ENCODE assay signal across 19 cellular contexts in the genomic region with DNA sequence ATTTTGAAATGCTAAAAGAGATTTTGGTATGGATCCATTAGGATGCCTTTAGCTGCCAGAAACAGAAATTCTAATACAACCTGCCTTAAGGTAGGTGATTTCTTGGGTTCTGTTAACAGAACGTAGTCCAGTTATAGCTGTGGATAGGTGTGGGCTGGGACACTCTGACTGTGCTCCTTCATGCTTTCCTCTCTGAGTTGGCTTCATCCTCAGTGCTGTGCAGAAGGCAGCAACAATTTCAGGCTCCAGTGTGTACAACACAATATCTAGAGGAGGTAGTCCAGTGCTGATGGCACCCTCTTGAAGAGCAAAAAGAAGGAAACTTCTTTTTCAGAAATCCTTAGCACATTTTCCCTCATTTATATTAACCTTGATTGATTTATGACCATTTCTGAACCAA.
"Had no signal": no experiment of that assay in that cellular context is flagged by ENCODE, and none has a peak within 500 bp of the region (broad histone marks: within the 10 kb centered on the region; RNA-seq: fewer than 3 reads in every experiment).

No MANE protein-coding gene starts in this region.

- H3K27me3 ChIP-seq: heart right ventricle, upper lobe of left lung, uterus had no signal

- H3K4me1 ChIP-seq: parathyroid adenoma, prostate gland, uterus had no signal

- H3K9me3 ChIP-seq: heart right ventricle, prostate gland, upper lobe of left lung, uterus had no signal

- H3K4me3 Mint-ChIP-seq: immature natural killer cell; naive thymus-derived CD4-positive, alpha-beta T cell; nephron progenitor cell; stimulated activated naive B cell treated with anti-CD40 and anti-IgM and Interleukin-4, amounts not matched to agents 10 μg/mL and 1 μg/mL and 100 μg/mL, for 72 hours; stimulated activated naive CD8-positive, alpha-beta T cell treated with anti-CD3 and anti-CD28 coated beads, Interleukin-15, amount 100 ng/mL, for 72 hours had no signal

- H3K27ac Mint-ChIP-seq: nephron progenitor cell; stimulated activated naive B cell treated with anti-CD40 and anti-IgM and Interleukin-4, amounts not matched to agents 10 μg/mL and 1 μg/mL and 100 μg/mL, for 72 hours; stimulated activated naive CD8-positive, alpha-beta T cell treated with anti-CD3 and anti-CD28 coated beads, Interleukin-15, amount 100 ng/mL, for 72 hours had no signal

- H3K9me3 Mint-ChIP-seq: immature natural killer cell; naive thymus-derived CD4-positive, alpha-beta T cell; nephron progenitor cell; stimulated activated naive B cell treated with anti-CD40 and anti-IgM and Interleukin-4, amounts not matched to agents 10 μg/mL and 1 μg/mL and 100 μg/mL, for 72 hours; stimulated activated naive CD8-positive, alpha-beta T cell treated with anti-CD3 and anti-CD28 coated beads, Interleukin-15, amount 100 ng/mL, for 72 hours had no signal

- H3K27me3 Mint-ChIP-seq: naive thymus-derived CD4-positive, alpha-beta T cell; stimulated activated naive B cell treated with anti-CD40 and anti-IgM and Interleukin-4, amounts not matched to agents 10 μg/mL and 1 μg/mL and 100 μg/mL, for 72 hours; stimulated activated naive CD8-positive, alpha-beta T cell treated with anti-CD3 and anti-CD28 coated beads, Interleukin-15, amount 100 ng/mL, for 72 hours had no signal

- ATAC-seq: esophagus mucosa; naive thymus-derived CD4-positive, alpha-beta T cell; sciatic nerve; stimulated activated naive B cell treated with anti-CD40 and anti-IgM and Interleukin-4, amounts not matched to agents 10 μg/mL and 1 μg/mL and 100 μg/mL, for 72 hours; stimulated activated naive CD8-positive, alpha-beta T cell treated with anti-CD3 and anti-CD28 coated beads, Interleukin-15, amount 100 ng/mL, for 72 hours had no signal

- H3K27ac ChIP-seq: parathyroid adenoma, prostate gland, upper lobe of left lung had no signal

- H3K4me3 ChIP-seq: heart right ventricle, prostate gland, upper lobe of left lung, uterus had no signal

- H3K36me3 ChIP-seq: prostate gland, uterus had no signal

- DNase-seq: dermis blood vessel endothelial cell; effector CD8-positive, alpha-beta T cell; heart right ventricle; hypothalamus; immature natural killer cell; naive thymus-derived CD4-positive, alpha-beta T cell; nephron progenitor cell; retina; stimulated activated CD4-positive, alpha-beta T cell treated with anti-CD3 and anti-CD28 coated beads, Interleukin-2, amount 100 ng/mL, for 24 hours; stimulated activated CD4-positive, alpha-beta T cell treated with anti-CD3 and anti-CD28 coated beads, Interleukin-4, amount 100 ng/mL, for 4 hours; stimulated activated naive B cell treated with anti-CD40 and anti-IgM and Interleukin-4, amounts not matched to agents 10 μg/mL and 1 μg/mL and 100 μg/mL, for 72 hours; stimulated activated naive CD8-positive, alpha-beta T cell treated with anti-CD3 and anti-CD28 coated beads, Interleukin-15, amount 100 ng/mL, for 72 hours; substantia nigra; upper lobe of left lung; uterus had no signal
